In genomic region chr4:83110222-83110945, GRCh38 we compare ENCODE assay signal across 8 cellular contexts. TPM values are rescaled to one million over a fixed set of nuclear protein-coding genes. Genes with fewer than 3 reads are reported as not detected.
DNase-seq lines count a peak whose midpoint lies in the region; ATAC-seq and TF ChIP-seq lines count a peak whose summit lies in the region.

No MANE protein-coding gene starts in this region.

- H3K27ac Mint-ChIP-seq in HFFc6, result peak overlapping the region; percentile 84
- peak overlapping the region; percentile 97 for H3K27ac Mint-ChIP-seq in activated naive CD8-positive, alpha-beta T cell treated with anti-CD3 and anti-CD28 coated beads, Interleukin-2, amount 10 ng/mL, durations not matched to agents 7 days and 5 days

- 3 to 4% methylated on average over 18 of the region's 18 CpGs for WGBS in upper lobe of left lung, 2 donors

- TF ChIP-seq EP300 in upper lobe of left lung (IDR thresholded peaks at IDR 0.05), result no peak

- H3K4me1 ChIP-seq in upper lobe of left lung, result peaks cover 4 to 23% (median 13%) of the 10 kb centered on the region in 4 donors

- H3K9me3 ChIP-seq in upper lobe of left lung, result no peaks in the 10 kb centered on the region

- intact Hi-C loops in cardiac septum (cut with DNase I), result no loop called here
- intact Hi-C loops in posterior cingulate gyrus (cut with DNase I), result no loop called here

- peak; percentile 90 for ATAC-seq in SK-N-SH treated with all-trans-retinoic acid at 6 μM for 48 hours
- ATAC-seq in activated naive CD8-positive, alpha-beta T cell treated with anti-CD3 and anti-CD28 coated beads, Interleukin-2, amount 10 ng/mL, durations not matched to agents 7 days and 5 days (ENCODE audit: low read depth), result peak; percentile 77
- ATAC-seq in upper lobe of left lung (ENCODE audit: low FRiP score in 2 of 2), result peak; percentile 94 to 95

- peak overlapping the region; percentile 78 to 89 (median 84) for H3K27ac ChIP-seq in upper lobe of left lung

- H3K4me3 ChIP-seq in NB4 (ENCODE audit: low read depth, low read length) (peak overlapping the region; percentile 67), upper lobe of left lung (peak overlapping the region; percentile 42 to 66 (median 58))

- TF ChIP-seq CTCF in GM10266 (IDR thresholded peaks at IDR 0.05; ENCODE audit: control insufficient read depth, insufficient read depth, low read depth, missing control alignments) (peak; percentile 79), HFFc6 (IDR thresholded peaks at IDR 0.05) (peak; percentile 81), NB4 (IDR thresholded peaks at IDR 0.05; ENCODE audit: low read depth, low read length) (peak; percentile 79), upper lobe of left lung (IDR thresholded peaks at IDR 0.05) (peak; percentile 30 to 54 (median 41))

- peak overlapping the region; percentile 87 for H3K4me3 Mint-ChIP-seq in HFFc6
- peak overlapping the region; percentile 97 for H3K4me3 Mint-ChIP-seq in activated naive CD8-positive, alpha-beta T cell treated with anti-CD3 and anti-CD28 coated beads, Interleukin-2, amount 10 ng/mL, durations not matched to agents 7 days and 5 days

- DNase-seq in GM10266 (ENCODE audit: extremely low spot score) (peak; percentile 85), HFFc6 (peak; percentile 70), NB4 (ENCODE audit: low read depth) (peak; percentile 94), cardiac septum (ENCODE audit: low spot score) (peak; percentile 97), posterior cingulate gyrus (peak; percentile 43 to 96 (median 72)), upper lobe of left lung (peak; percentile 94 to 96)
- peak; percentile 92 for DNase-seq in activated naive CD8-positive, alpha-beta T cell treated with anti-CD3 and anti-CD28 coated beads, Interleukin-2, amount 10 ng/mL, durations not matched to agents 7 days and 5 days

- H3K36me3 ChIP-seq in upper lobe of left lung, result no peaks in the 10 kb centered on the region

- H3K36me3 Mint-ChIP-seq in HFFc6 (ENCODE audit: low read depth), result no peaks in the 10 kb centered on the region
- peaks cover 59% of the 10 kb centered on the region for H3K36me3 Mint-ChIP-seq in activated naive CD8-positive, alpha-beta T cell treated with anti-CD3 and anti-CD28 coated beads, Interleukin-2, amount 10 ng/mL, durations not matched to agents 7 days and 5 days

- H3K27me3 Mint-ChIP-seq in HFFc6 (ENCODE audit: insufficient read depth), result no peaks in the 10 kb centered on the region; the same call in 1 of the 2 replicates
- H3K27me3 Mint-ChIP-seq in activated naive CD8-positive, alpha-beta T cell treated with anti-CD3 and anti-CD28 coated beads, Interleukin-2, amount 10 ng/mL, durations not matched to agents 7 days and 5 days, result no peaks in the 10 kb centered on the region

- H3K9me3 Mint-ChIP-seq in HFFc6, result no peaks in the 10 kb centered on the region
- no peaks in the 10 kb centered on the region for H3K9me3 Mint-ChIP-seq in activated naive CD8-positive, alpha-beta T cell treated with anti-CD3 and anti-CD28 coated beads, Interleukin-2, amount 10 ng/mL, durations not matched to agents 7 days and 5 days

- no peaks in the 10 kb centered on the region for H3K27me3 ChIP-seq in upper lobe of left lung

- peaks cover 61% of the 10 kb centered on the region for H3K4me1 Mint-ChIP-seq in HFFc6 (ENCODE audit: low read depth)
- peaks cover 36% of the 10 kb centered on the region for H3K4me1 Mint-ChIP-seq in activated naive CD8-positive, alpha-beta T cell treated with anti-CD3 and anti-CD28 coated beads, Interleukin-2, amount 10 ng/mL, durations not matched to agents 7 days and 5 days

- peak; percentile 43 for TF ChIP-seq POLR2A in NB4 (IDR thresholded peaks at IDR 0.05; ENCODE audit: extremely low read depth, insufficient read length)
- TF ChIP-seq POLR2A in upper lobe of left lung (IDR thresholded peaks at IDR 0.05), result peak in 1 of 4 donors; percentile 13

- POLR2A ChIA-PET in activated naive CD8-positive, alpha-beta T cell treated with anti-CD3 and anti-CD28 coated beads, Interleukin-2, amount 10 ng/mL, durations not matched to agents 7 days and 5 days (lab: Charles Lee), result interaction anchor here (0.6 to 8.7 kb wide), 17 partner anchors 7 to 150 kb away, joined by 3 to 252 read pairs (median 5); partner anchors contain the start of genes COPS4 and LIN54

TF ChIP-seq in SK-N-SH treated with all-trans-retinoic acid at 6 μM for 48 hours, 23 proteins besides CTCF, POLR2A, EP300 and RAD21:
- TF ChIP-seq GLIS3 (CRISPR knock-in tag; IDR thresholded peaks at IDR 0.05), result no peak

RNA-seq across cellular contexts. Expression of gene PLAC8, which starts 4.1 kb away (rescaled TPM):
- 1 to 10 TPM; 1.8 to 7.4 (median 5.7) TPM for total RNA-seq in HFFc6 (2021; fragmentation: NEBNext Ultra II Directional; extraction: Animal tissue kit (Norgen Biotek cat#: 25700))
- total RNA-seq in activated naive CD8-positive, alpha-beta T cell treated with anti-CD3 and anti-CD28 coated beads, Interleukin-2, amount 10 ng/mL, durations not matched to agents 7 days and 5 days, result 100 to 1,000 TPM; 305 to 314 TPM
- 1.2 TPM for total RNA-seq in cardiac septum
- total RNA-seq in upper lobe of left lung, result 100 to 1,000 TPM in 1 of 6 donors, 10 to 100 TPM in 5; 28.3 to 184 (median 81.2) TPM

Comparison
In these comparisons a context has a peak if more than half of its experiments do, and no peak if none do; other contexts are left out.
1. Peak in every context shown above with its lines: DNase-seq, ATAC-seq, H3K4me3 ChIP-seq and H3K27ac ChIP-seq.